In the genomic region with DNA sequence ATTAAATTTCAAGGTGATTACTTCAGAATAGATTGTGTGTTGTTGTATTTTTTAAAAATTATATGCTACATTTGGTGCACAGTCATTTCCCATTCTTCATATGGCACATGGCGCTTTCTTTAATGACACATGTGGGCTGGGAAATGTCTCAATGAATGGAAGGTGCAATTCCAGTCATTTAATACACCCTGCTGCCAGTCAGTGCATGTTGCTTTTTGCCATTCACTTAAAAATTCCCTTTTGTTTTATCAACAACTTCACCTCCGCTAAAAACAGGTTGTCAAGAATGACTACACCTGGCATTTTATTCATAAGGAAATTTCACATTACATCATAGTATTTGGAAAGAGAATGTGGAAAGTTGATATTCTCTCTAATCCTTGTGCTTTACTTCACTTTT, we compare ENCODE assay signal across 21 cellular contexts.
"Had no signal": no experiment of that assay in that cellular context is flagged by ENCODE, and none has a peak within 500 bp of the region (broad histone marks: within the 10 kb centered on the region; RNA-seq: fewer than 3 reads in every experiment).

No MANE protein-coding gene starts in this region.

- H3K4me3 ChIP-seq: MG63, SJSA1, SK-N-MC had no signal

- H3K27ac ChIP-seq: HL-60, SJSA1, SK-N-MC had no signal

- H3K4me1 ChIP-seq: SJSA1 had no signal

- DNase-seq: Karpas-422, KG1, MG63, NCI-H1092, NCI-H1105 treated with DMSO at 0.1 percent for 48 hours, NCI-H1417 treated with DMSO at 0.1 percent for 48 hours, NCI-H146, NCI-H187, NCI-H2029, NCI-H2081 treated with DMSO at 0.1 percent for 48 hours, NCI-H2227 treated with DMSO at 0.1 percent for 48 hours, NCI-H524, NCI-H526 treated with DMSO at 0.1 percent for 48 hours, NCI-H748 treated with DMSO at 0.1 percent for 48 hours, Right ventricle myocardium superior, RPMI8226, SIG-M5 had no signal

- H3K36me3 ChIP-seq: SJSA1 had no signal

- H3K9me3 ChIP-seq: SJSA1 had no signal

- H3K27me3 ChIP-seq: MG63, SJSA1 had no signal

- FAIRE-seq: HTR-8/SVneo had no signal
